Comparison of ENCODE assay signal across 1 cellular context in the genomic region with DNA sequence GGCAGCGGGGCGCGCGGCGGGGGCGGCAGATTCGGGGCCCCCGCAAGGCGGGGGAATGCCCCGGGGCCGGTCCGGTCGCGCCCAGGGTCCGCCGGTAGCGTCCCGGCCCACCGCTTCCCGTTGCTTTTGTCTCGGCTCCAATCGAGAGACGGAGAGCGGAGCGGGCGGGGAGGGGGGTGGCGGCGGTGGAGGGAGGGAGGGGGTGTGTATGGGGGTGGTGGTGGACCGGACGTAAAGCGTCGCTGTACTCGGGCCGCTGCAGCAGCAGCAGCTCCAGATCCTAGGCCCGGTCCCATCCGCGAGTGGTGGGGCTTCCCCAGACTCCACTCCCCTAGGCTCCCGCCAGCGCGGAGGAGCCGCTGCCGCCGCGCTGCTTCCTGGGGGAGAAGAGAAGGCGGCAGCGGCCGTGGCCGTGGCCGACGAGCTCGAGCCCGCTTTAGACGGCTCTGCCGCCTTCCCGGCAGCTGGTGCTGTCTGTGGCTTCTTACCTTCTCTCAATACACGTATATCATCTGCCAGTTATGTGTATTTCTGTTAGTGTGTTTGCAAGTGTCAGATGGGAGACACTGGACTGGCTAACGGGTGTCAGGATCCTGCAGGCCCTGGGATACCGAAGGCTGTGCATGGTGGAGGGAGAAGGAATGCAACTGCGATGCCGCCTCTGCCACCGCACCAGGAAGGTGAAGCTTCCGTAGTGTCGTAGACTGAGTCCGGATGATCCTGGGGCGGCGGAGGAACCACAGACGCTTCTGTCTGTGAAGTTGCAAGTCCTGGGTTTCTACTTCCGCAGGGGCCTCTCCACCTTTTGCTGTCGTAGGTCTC.
TF ChIP-seq lines count a peak whose summit lies in the region.

No MANE protein-coding gene starts in this region.

TF ChIP-seq in H1, 55 proteins besides CTCF, POLR2A, EP300 and RAD21 (continued from another document):
- TF ChIP-seq KDM4A (IDR thresholded peaks at IDR 0.05; ENCODE audit: low read depth, low read length, severe bottlenecking) (peak; percentile 57), SIRT6 (IDR thresholded peaks at IDR 0.05; ENCODE audit: low read length) (no peak), SAP30 (IDR thresholded peaks at IDR 0.05; ENCODE audit: insufficient read depth, insufficient replicate concordance, low read length) (no peak), RFX5 (IDR thresholded peaks at IDR 0.05; ENCODE audit: borderline replicate concordance, low read depth, low read length) (no peak), CEBPB (IDR thresholded peaks at IDR 0.05; ENCODE audit: low read depth, low read length) (no peak), TCF12 (IDR thresholded peaks at IDR 0.05; ENCODE audit: low read depth, low read length) (no peak), CBX8 (IDR thresholded peaks at IDR 0.05; ENCODE audit: borderline replicate concordance, low read depth, low read length) (no peak), RBBP5 (IDR thresholded peaks at IDR 0.05; ENCODE audit: borderline replicate concordance, low read depth, low read length) (peak; percentile 49), PHF8 (conservative IDR thresholded peaks at IDR 0.05; ENCODE audit: low read depth, low read length) (peak; percentile 36; the same call in 1 of the 2 replicates), TAF1 (IDR thresholded peaks at IDR 0.05; ENCODE audit: low read depth, low read length) (no peak; the same call in 1 of the 2 replicates), CHD1 (IDR thresholded peaks at IDR 0.05; ENCODE audit: low read depth, low read length) (no peak), GTF2F1 (IDR thresholded peaks at IDR 0.05; ENCODE audit: borderline replicate concordance, low read depth, low read length) (no peak), TBP (IDR thresholded peaks at IDR 0.05; ENCODE audit: low read depth, low read length) (no peak), EZH2 (IDR thresholded peaks at IDR 0.05; ENCODE audit: low read depth, low read length, severe bottlenecking) (no peak), ASH2L (IDR thresholded peaks at IDR 0.05; ENCODE audit: low read length) (peak; percentile 50), ZNF274 (IDR thresholded peaks at IDR 0.05; ENCODE audit: borderline replicate concordance, extremely low read depth, low read length) (no peak), FOSL1 (IDR thresholded peaks at IDR 0.05; ENCODE audit: insufficient read depth, low read depth, low read length) (no peak), CTBP2 (IDR thresholded peaks at IDR 0.05; ENCODE audit: borderline replicate concordance, insufficient read depth, insufficient read length, low read length) (no peak), KDM5A (IDR thresholded peaks at IDR 0.05; ENCODE audit: low read length) (no peak), HDAC6 (IDR thresholded peaks at IDR 0.05; ENCODE audit: low read depth, low read length) (no peak), SIN3A (conservative IDR thresholded peaks at IDR 0.05 in 1 of 2, IDR thresholded peaks at IDR 0.05 in 1 of 2; ENCODE audit: low read depth in 1 of 2, low read length in 2 of 2) (0 out of 4 replicates have a peak, but pooled peaks of 1 of the 2 experiments have one; percentile 44), JUN (IDR thresholded peaks at IDR 0.05; ENCODE audit: low read depth, low read length) (no peak), HDAC2 (IDR thresholded peaks at IDR 0.05; ENCODE audit: borderline replicate concordance in 1 of 2, low read depth in 2 of 2, low read length in 2 of 2) (no peak), SIX5 (IDR thresholded peaks at IDR 0.05; ENCODE audit: low read depth, low read length) (no peak), POLR2AphosphoS5 (IDR thresholded peaks at IDR 0.05; ENCODE audit: low read depth, low read length) (peak; percentile 46; the same call in 1 of the 2 replicates), RXRA (IDR thresholded peaks at IDR 0.05; ENCODE audit: insufficient read depth, low read depth, low read length) (no peak), BACH1 (IDR thresholded peaks at IDR 0.05; ENCODE audit: low read length) (no peak), EGR1 (IDR thresholded peaks at IDR 0.05; ENCODE audit: borderline replicate concordance, low read depth, low read length) (no peak), JUND (IDR thresholded peaks at IDR 0.05; ENCODE audit: low read length) (no peak)
- TF ChIP-seq, protein P1, sequence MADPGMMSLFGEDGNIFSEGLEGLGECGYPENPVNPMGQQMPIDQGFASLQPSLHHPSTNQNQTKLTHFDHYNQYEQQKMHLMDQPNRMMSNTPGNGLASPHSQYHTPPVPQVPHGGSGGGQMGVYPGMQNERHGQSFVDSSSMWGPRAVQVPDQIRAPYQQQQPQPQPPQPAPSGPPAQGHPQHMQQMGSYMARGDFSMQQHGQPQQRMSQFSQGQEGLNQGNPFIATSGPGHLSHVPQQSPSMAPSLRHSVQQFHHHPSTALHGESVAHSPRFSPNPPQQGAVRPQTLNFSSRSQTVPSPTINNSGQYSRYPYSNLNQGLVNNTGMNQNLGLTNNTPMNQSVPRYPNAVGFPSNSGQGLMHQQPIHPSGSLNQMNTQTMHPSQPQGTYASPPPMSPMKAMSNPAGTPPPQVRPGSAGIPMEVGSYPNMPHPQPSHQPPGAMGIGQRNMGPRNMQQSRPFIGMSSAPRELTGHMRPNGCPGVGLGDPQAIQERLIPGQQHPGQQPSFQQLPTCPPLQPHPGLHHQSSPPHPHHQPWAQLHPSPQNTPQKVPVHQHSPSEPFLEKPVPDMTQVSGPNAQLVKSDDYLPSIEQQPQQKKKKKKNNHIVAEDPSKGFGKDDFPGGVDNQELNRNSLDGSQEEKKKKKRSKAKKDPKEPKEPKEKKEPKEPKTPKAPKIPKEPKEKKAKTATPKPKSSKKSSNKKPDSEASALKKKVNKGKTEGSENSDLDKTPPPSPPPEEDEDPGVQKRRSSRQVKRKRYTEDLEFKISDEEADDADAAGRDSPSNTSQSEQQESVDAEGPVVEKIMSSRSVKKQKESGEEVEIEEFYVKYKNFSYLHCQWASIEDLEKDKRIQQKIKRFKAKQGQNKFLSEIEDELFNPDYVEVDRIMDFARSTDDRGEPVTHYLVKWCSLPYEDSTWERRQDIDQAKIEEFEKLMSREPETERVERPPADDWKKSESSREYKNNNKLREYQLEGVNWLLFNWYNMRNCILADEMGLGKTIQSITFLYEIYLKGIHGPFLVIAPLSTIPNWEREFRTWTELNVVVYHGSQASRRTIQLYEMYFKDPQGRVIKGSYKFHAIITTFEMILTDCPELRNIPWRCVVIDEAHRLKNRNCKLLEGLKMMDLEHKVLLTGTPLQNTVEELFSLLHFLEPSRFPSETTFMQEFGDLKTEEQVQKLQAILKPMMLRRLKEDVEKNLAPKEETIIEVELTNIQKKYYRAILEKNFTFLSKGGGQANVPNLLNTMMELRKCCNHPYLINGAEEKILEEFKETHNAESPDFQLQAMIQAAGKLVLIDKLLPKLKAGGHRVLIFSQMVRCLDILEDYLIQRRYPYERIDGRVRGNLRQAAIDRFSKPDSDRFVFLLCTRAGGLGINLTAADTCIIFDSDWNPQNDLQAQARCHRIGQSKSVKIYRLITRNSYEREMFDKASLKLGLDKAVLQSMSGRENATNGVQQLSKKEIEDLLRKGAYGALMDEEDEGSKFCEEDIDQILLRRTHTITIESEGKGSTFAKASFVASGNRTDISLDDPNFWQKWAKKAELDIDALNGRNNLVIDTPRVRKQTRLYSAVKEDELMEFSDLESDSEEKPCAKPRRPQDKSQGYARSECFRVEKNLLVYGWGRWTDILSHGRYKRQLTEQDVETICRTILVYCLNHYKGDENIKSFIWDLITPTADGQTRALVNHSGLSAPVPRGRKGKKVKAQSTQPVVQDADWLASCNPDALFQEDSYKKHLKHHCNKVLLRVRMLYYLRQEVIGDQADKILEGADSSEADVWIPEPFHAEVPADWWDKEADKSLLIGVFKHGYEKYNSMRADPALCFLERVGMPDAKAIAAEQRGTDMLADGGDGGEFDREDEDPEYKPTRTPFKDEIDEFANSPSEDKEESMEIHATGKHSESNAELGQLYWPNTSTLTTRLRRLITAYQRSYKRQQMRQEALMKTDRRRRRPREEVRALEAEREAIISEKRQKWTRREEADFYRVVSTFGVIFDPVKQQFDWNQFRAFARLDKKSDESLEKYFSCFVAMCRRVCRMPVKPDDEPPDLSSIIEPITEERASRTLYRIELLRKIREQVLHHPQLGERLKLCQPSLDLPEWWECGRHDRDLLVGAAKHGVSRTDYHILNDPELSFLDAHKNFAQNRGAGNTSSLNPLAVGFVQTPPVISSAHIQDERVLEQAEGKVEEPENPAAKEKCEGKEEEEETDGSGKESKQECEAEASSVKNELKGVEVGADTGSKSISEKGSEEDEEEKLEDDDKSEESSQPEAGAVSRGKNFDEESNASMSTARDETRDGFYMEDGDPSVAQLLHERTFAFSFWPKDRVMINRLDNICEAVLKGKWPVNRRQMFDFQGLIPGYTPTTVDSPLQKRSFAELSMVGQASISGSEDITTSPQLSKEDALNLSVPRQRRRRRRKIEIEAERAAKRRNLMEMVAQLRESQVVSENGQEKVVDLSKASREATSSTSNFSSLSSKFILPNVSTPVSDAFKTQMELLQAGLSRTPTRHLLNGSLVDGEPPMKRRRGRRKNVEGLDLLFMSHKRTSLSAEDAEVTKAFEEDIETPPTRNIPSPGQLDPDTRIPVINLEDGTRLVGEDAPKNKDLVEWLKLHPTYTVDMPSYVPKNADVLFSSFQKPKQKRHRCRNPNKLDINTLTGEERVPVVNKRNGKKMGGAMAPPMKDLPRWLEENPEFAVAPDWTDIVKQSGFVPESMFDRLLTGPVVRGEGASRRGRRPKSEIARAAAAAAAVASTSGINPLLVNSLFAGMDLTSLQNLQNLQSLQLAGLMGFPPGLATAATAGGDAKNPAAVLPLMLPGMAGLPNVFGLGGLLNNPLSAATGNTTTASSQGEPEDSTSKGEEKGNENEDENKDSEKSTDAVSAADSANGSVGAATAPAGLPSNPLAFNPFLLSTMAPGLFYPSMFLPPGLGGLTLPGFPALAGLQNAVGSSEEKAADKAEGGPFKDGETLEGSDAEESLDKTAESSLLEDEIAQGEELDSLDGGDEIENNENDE (IDR thresholded peaks at IDR 0.05; ENCODE audit: insufficient replicate concordance, low read length), result no peak
- TF ChIP-seq, protein P2, sequence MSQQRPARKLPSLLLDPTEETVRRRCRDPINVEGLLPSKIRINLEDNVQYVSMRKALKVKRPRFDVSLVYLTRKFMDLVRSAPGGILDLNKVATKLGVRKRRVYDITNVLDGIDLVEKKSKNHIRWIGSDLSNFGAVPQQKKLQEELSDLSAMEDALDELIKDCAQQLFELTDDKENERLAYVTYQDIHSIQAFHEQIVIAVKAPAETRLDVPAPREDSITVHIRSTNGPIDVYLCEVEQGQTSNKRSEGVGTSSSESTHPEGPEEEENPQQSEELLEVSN (IDR thresholded peaks at IDR 0.05), result no peak
